In the genomic region with DNA sequence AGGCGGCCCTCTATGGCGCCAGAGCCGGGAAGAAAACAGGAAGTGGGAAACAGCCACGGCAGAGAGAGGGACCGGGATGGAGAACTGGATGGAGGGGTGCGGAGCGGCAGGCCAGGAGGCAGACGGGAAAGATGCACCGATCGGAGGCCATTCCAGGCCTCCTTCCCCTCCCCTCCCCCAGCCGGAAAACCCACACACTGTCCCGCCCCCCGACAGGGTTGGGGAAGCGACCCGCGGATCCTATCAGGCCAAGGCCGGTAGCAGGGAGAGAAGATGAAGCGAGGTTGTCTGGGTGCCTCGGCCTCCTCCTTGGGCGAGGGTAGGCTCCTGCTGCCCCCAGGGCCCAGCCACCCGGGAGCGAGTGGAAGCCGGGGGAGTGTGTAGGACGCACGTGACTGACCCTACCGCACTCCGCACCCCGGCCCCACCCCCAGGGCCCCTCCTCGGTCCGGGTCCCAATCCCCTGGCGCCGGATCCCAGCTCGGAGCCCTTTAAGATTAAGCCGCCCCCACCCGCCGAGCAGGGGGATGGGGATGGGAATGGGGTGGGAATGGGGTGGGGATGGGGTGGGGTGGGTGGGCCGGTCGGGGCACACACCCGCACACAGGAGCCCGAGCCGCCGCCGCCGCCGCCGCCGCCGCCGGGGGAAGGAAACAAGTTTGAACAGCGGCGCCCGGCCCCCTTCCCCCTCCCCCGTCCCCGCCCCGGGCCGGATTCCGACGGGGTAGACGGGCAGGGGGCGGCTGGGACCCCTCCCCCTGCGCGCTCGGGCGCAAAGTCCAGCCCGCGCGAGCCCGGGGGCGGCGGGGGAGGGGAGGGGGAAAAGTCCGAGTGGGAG, we compare ENCODE assay signal across 9 cellular contexts. TPM values are rescaled to one million over a fixed set of nuclear protein-coding genes. Genes with fewer than 3 reads are reported as not detected.
DNase-seq lines count a peak whose midpoint lies in the region; ATAC-seq, FAIRE-seq and TF ChIP-seq lines count a peak whose summit lies in the region.
"Had no signal": no experiment of that assay in that cellular context is flagged by ENCODE, and none has a peak within 500 bp of the region (broad histone marks: within the 10 kb centered on the region; RNA-seq: fewer than 3 reads in every experiment).

No MANE protein-coding gene starts in this region.

- DNase-seq in RKO (ENCODE audit: low spot score) (peak; percentile 62), activated gamma-delta T cell treated with Interleukin-2 at 50 U/mL for 16 hours (peak; percentile 51), nucleus accumbens (lab: John Stamatoyannopoulos, UW) (peak in 42 of 56 donors; percentile 11 to 77 (median 56)), urothelium cell line (ENCODE audit: low spot score) (peak; percentile 70), NCI-H1105 treated with DMSO at 0.1 percent for 48 hours (lab: John Stamatoyannopoulos, UW) (no peak)

- no peak for FAIRE-seq in urothelium cell line (lab: Jason Lieb, UNC)
- FAIRE-seq: endometrium had no signal

- peak; percentile 25 to 29 for TF ChIP-seq POLR2A in gastroesophageal sphincter (IDR thresholded peaks at IDR 0.05)

- no peak for TF ChIP-seq CTCF in gastroesophageal sphincter (IDR thresholded peaks at IDR 0.05)

- WGBS in gastroesophageal sphincter (ENCODE audit: low coverage in 1 of 2), 2 donors = 0% methylated on average over 18 of the region's 71 CpGs; no CpG with 5 or more reads in 1 of the 2 donors

- no peaks in the 10 kb centered on the region for H3K27me3 ChIP-seq in gastroesophageal sphincter

- H3K27ac ChIP-seq in gastroesophageal sphincter = peak overlapping the region; percentile 95 to 98 (median 98)

- H3K4me1 ChIP-seq in ES-I3 (ENCODE audit: insufficient read depth, low read length) (peaks cover 21% of the 10 kb centered on the region), gastroesophageal sphincter (peaks cover 0 to 71% (median 40%) of the 10 kb centered on the region in 3 donors)

- peak overlapping the region; percentile 80 for H3K9ac ChIP-seq in ES-I3 (ENCODE audit: low read depth, low read length)

- H3K9me3 ChIP-seq in ES-I3 (ENCODE audit: control insufficient read depth, insufficient read depth, low read length) (no peaks in the 10 kb centered on the region), gastroesophageal sphincter (no peaks in the 10 kb centered on the region)

- H3K36me3 ChIP-seq in ES-I3 (ENCODE audit: insufficient read depth, low read length) = 0 out of 2 replicates have a peak, but pooled peaks cover 4% of the 10 kb centered on the region
- peaks cover 0 to 16% of the 10 kb centered on the region in 2 donors for H3K36me3 ChIP-seq in gastroesophageal sphincter

- no peak for TF ChIP-seq EP300 in gastroesophageal sphincter (IDR thresholded peaks at IDR 0.05)

- ATAC-seq in HG03097 (IDR thresholded peaks at IDR 0.05; ENCODE audit: low FRiP score, unreplicated experiment) = peak; percentile 2
- ATAC-seq in gastroesophageal sphincter = peak; percentile 15

- H3K4me3 ChIP-seq in gastroesophageal sphincter = peak overlapping the region; percentile 72 to 87

RNA-seq across cellular contexts. Expression of a gene that starts 1.5 kb away (rescaled TPM):
- total RNA-seq in gastroesophageal sphincter = 10 to 100 TPM; 28.4 to 46.4 (median 39.9) TPM

RNA-seq across cellular contexts. Expression of a gene that starts 11.1 kb away (rescaled TPM):
- total RNA-seq in gastroesophageal sphincter = 10 to 100 TPM; 30.8 to 51.0 (median 35.1) TPM

RNA-seq across cellular contexts. Expression of a gene that starts 15.6 kb away (rescaled TPM):
- 10 to 100 TPM; 31.4 to 69.4 (median 49.0) TPM for total RNA-seq in gastroesophageal sphincter

RNA-seq across cellular contexts. Expression of a gene that starts 33.4 kb away (rescaled TPM):
- total RNA-seq in gastroesophageal sphincter = 10 to 100 TPM in 1 of 4 donors, 1 to 10 TPM in 3; 4.6 to 10.4 (median 7.8) TPM

RNA-seq across cellular contexts. Expression of a gene that starts 36.0 kb away (rescaled TPM):
- 10 to 100 TPM; 31.1 to 39.3 (median 33.4) TPM for total RNA-seq in gastroesophageal sphincter
